24 cellular contexts compared by ENCODE assay signal in the genomic region with DNA sequence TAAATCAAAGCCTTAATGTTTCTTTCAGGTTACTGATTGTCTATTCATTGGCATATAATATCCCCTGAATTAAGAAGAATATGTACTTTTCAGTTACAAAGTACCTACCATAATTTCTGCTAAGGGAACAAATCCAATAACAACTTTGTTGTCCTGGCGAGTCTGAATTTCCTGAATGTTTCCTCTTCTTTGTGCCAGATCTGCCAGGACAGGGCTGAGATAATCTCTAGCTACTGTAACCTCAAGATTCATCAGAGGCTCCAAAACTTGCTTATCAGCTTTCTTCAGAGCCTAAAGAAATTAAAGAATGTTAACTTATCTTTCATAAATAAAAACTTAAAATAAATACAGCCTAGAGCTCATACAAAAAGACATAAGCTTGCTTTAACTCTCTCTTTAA.
"Had no signal": no experiment of that assay in that cellular context is flagged by ENCODE, and none has a peak within 500 bp of the region (broad histone marks: within the 10 kb centered on the region; RNA-seq: fewer than 3 reads in every experiment).

No MANE protein-coding gene starts in this region.

- DNase-seq: activated CD4-positive, alpha-beta memory T cell treated with anti-CD3 and anti-CD28 coated beads for 36 hours; activated CD4-positive, alpha-beta T cell treated with anti-CD3 and anti-CD28 coated beads, Interleukin-2, amount 10 ng/mL, durations not matched to agents 7 days and 5 days; activated CD4-positive, CD25-positive, alpha-beta regulatory T cell; activated CD8-positive, alpha-beta memory T cell treated with anti-CD3 and anti-CD28 coated beads for 24 hours; activated gamma-delta T cell treated with Interleukin-2 at 50 U/mL for 16 hours; activated naive CD4-positive, alpha-beta T cell treated with anti-CD3 and anti-CD28 coated beads, Interleukin-2, amount 10 ng/mL, durations not matched to agents 7 days and 5 days; activated naive CD8-positive, alpha-beta T cell treated with anti-CD3 and anti-CD28 coated beads for 36 hours; activated T-cell treated with anti-CD3 and anti-CD28 coated beads, Interleukin-2, amount 50 U/mL, for 48 hours; adrenal gland; aorta; caudate nucleus; colonic mucosa; Karpas-422; NCI-H146; NCI-H2029; NCI-H345; NCI-H510A; NCI-H526 treated with DMSO at 0.1 percent for 48 hours; NK-92 treated with Interleukin-12 subunit alpha and Interleukin-12 subunit beta, amount 100 ng/mL, for 24 hours; PC-3; SIG-M5; T-cell; T-helper 2 cell; T1000 had no signal
